In genomic region chr12:47391566-47391965, GRCh38 we compare ENCODE assay signal across 9 cellular contexts.
A peak's percentile ranks its signal among the peaks of the same experiment; 100 is the strongest.
DNase-seq lines count a peak whose midpoint lies in the region; ATAC-seq lines count a peak whose summit lies in the region.
"Had no signal": no experiment of that assay in that cellular context is flagged by ENCODE, and none has a peak within 500 bp of the region (broad histone marks: within the 10 kb centered on the region; RNA-seq: fewer than 3 reads in every experiment).

No MANE protein-coding gene starts in this region.

- peak; percentile 51 to 60 for ATAC-seq in activated CD4-positive, CD25-positive, alpha-beta regulatory T cell treated with anti-CD3 and anti-CD28 coated beads, Interleukin-2, amount 50 U/mL, for 24 hours
- ATAC-seq in HG03159 (IDR thresholded peaks at IDR 0.05; ENCODE audit: unreplicated experiment) (no peak), HG02571 (IDR thresholded peaks at IDR 0.05; ENCODE audit: unreplicated experiment) (no peak), HG03442 (IDR thresholded peaks at IDR 0.05; ENCODE audit: unreplicated experiment) (no peak)

- H3K27me3 ChIP-seq in neuronal stem cell (ENCODE audit: control insufficient read depth in 3 of 3, insufficient read depth in 3 of 3, low read depth in 1 of 3, low read length in 3 of 3): no peaks in the 10 kb centered on the region
- H3K27me3 ChIP-seq: esophagus squamous epithelium had no signal

- H4K8ac ChIP-seq in neuronal stem cell (ENCODE audit: low read depth, low read length): no peak overlapping the region

- peak overlapping the region; percentile 62 for H2BK15ac ChIP-seq in neuronal stem cell (ENCODE audit: low read length)

- no peak overlapping the region for H3K23ac ChIP-seq in neuronal stem cell (ENCODE audit: low read depth, low read length, poor library complexity)

- H3K4me1 ChIP-seq in neuronal stem cell (ENCODE audit: control insufficient read depth in 2 of 2, insufficient read depth in 1 of 2, low read depth in 1 of 2, low read length in 2 of 2): no peaks in the 10 kb centered on the region

- no peak overlapping the region for H2BK120ac ChIP-seq in neuronal stem cell (ENCODE audit: low read depth, low read length)

- H3K9me3 ChIP-seq in neuronal stem cell (replicated peaks in 1 of 2; ENCODE audit: control insufficient read depth in 2 of 2, insufficient read depth in 1 of 2, low read depth in 1 of 2, low read length in 2 of 2): no peaks in the 10 kb centered on the region
- H3K9me3 ChIP-seq: esophagus squamous epithelium had no signal

- peak overlapping the region; percentile 67 for H3K18ac ChIP-seq in neuronal stem cell (ENCODE audit: low read length)

- no peak overlapping the region for H3K4me2 ChIP-seq in neuronal stem cell (ENCODE audit: insufficient read depth, low read length, poor library complexity, severe bottlenecking)

- H2BK5ac ChIP-seq in neuronal stem cell (ENCODE audit: low read length): no peak overlapping the region

- no peak overlapping the region for H2AK5ac ChIP-seq in neuronal stem cell (ENCODE audit: low read depth, low read length)

- DNase-seq in activated gamma-delta T cell treated with Interleukin-2 at 50 U/mL for 16 hours: peak; percentile 43
- no peak for DNase-seq in neuronal stem cell (ENCODE audit: low spot score)
- DNase-seq in NCI-H187 (lab: John Stamatoyannopoulos, UW): no peak
- DNase-seq: esophagus squamous epithelium had no signal

- WGBS in neuronal stem cell (ENCODE audit: extremely low coverage in 2 of 2, insufficient read length in 2 of 2, insufficient replicate concordance in 1 of 2), 2 donors: no CpG with 5 or more reads among the region's 7 CpGs

- no peak overlapping the region for H3K4ac ChIP-seq in neuronal stem cell (ENCODE audit: low read length)

- H3K36me3 ChIP-seq in neuronal stem cell (replicated peaks in 1 of 2; ENCODE audit: control insufficient read depth in 2 of 2, insufficient read depth in 2 of 2, low read length in 2 of 2): no peaks in the 10 kb centered on the region
- H3K36me3 ChIP-seq: esophagus squamous epithelium had no signal

- H3K79me1 ChIP-seq in neuronal stem cell (ENCODE audit: low read depth, low read length): no peaks in the 10 kb centered on the region

- no peak overlapping the region for H3K27ac ChIP-seq in neuronal stem cell (replicated peaks; ENCODE audit: low read length)
- H3K27ac ChIP-seq: esophagus squamous epithelium had no signal

- H3K14ac ChIP-seq in neuronal stem cell (ENCODE audit: low read length): peak overlapping the region; percentile 67

- H2BK12ac ChIP-seq in neuronal stem cell (ENCODE audit: low read length): no peak overlapping the region

- no peak overlapping the region for H2AFZ ChIP-seq in neuronal stem cell (ENCODE audit: low read length)

- no peak overlapping the region for H3K4me3 ChIP-seq in neuronal stem cell (ENCODE audit: low read length in 2 of 2)
- H3K4me3 ChIP-seq: esophagus squamous epithelium, skin epidermis had no signal

- H4K91ac ChIP-seq in neuronal stem cell (ENCODE audit: low read depth, low read length, poor library complexity): no peak overlapping the region

- no peak overlapping the region for H3K9ac ChIP-seq in neuronal stem cell (ENCODE audit: low read depth, low read length, poor library complexity)

Comparison
In these comparisons a context has a peak if more than half of its experiments do, and no peak if none do; other contexts are left out.
1. ATAC-seq: peak in activated CD4-positive, CD25-positive, alpha-beta regulatory T cell treated with anti-CD3 and anti-CD28 coated beads, Interleukin-2, amount 50 U/mL, for 24 hours (2 of 2); none in HG03159 (single experiment), HG02571 (single experiment) and HG03442 (single experiment).